8 cellular contexts compared by ENCODE assay signal in the genomic region with DNA sequence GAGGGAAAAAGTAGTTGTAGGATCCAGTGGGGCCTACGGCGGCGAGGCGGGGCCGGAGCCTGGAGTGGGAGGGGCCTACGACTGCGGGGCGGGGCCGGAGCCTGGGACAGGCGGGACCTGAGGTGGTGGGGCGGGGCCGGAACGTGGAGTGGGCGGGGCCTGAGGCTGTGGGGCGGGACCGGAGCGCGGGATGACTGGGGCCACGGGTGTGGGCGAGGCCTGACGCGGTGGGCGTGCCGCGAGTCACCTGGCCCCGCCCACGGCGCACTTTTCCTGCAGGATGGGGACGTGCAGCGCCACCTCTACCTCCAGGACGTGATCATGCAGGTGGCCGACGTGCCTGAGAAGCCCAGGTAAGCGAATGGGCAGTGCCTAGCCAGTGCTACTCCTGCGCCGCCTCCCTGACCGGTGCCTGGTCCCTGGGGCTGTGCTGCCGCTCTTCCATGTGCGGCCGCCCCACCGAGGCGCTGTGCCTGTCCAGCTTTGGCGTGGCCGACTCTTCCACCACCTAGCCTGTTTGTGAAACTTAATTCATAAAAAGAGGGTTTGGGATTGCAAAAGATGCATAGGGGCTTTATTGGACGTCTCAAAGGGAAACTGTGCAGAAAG. TPM values are rescaled to one million over a fixed set of nuclear protein-coding genes. Genes with fewer than 3 reads are reported as not detected.
A peak's percentile ranks its signal among the peaks of the same experiment; 100 is the strongest.
DNase-seq lines count a peak whose midpoint lies in the region; ATAC-seq and TF ChIP-seq lines count a peak whose summit lies in the region.

No MANE protein-coding gene starts in this region.

- H3K36me3 Mint-ChIP-seq in activated T-helper 17 cell treated with anti-CD3 and anti-CD28 coated beads, Interleukin-2, amount 50 U/mL, for 72 hours (ENCODE audit: low read depth), result peaks cover 49% of the 10 kb centered on the region
- H3K36me3 Mint-ChIP-seq in naive thymus-derived CD4-positive, alpha-beta T cell, result peaks cover 0 to 21% (median 7%) of the 10 kb centered on the region in 5 donors
- peaks cover 20 to 29% of the 10 kb centered on the region in 2 donors for H3K36me3 Mint-ChIP-seq in stimulated activated naive B cell treated with anti-CD40 and anti-IgM and Interleukin-4, amounts not matched to agents 10 μg/mL and 1 μg/mL and 100 μg/mL, for 72 hours

- H3K4me3 ChIP-seq in HUES64 (ENCODE audit: low read length), result peak overlapping the region; percentile 92
- H3K4me3 ChIP-seq in naive thymus-derived CD4-positive, alpha-beta T cell (ENCODE audit: low read length), result peak overlapping the region; percentile 66

- 26% methylated on average over 45 of the region's 45 CpGs for WGBS in HUES64

- CTCF ChIA-PET in naive thymus-derived CD4-positive, alpha-beta T cell (lab: Charles Lee), result interaction anchor here (0.9 to 1.0 kb wide), 2 partner anchors 10 to 21 kb away, joined by 3 read pairs; no protein-coding TSS in a partner anchor

- peak; percentile 93 for DNase-seq in D341Med (ENCODE audit: low spot score)
- DNase-seq in fibroblast of gingiva (ENCODE audit: low read depth), result peak; percentile 88
- peak; percentile 92 to 99 (median 95) for DNase-seq in naive thymus-derived CD4-positive, alpha-beta T cell
- DNase-seq in stimulated activated naive B cell treated with anti-CD40 and anti-IgM and Interleukin-4, amounts not matched to agents 10 μg/mL and 1 μg/mL and 100 μg/mL, for 72 hours, result peak; percentile 85

- no peaks in the 10 kb centered on the region for H3K27me3 Mint-ChIP-seq in activated T-helper 17 cell treated with anti-CD3 and anti-CD28 coated beads, Interleukin-2, amount 50 U/mL, for 72 hours
- H3K27me3 Mint-ChIP-seq in naive thymus-derived CD4-positive, alpha-beta T cell, result peaks cover 0 to 5% (median 0%) of the 10 kb centered on the region in 5 donors
- no peaks in the 10 kb centered on the region for H3K27me3 Mint-ChIP-seq in stimulated activated naive B cell treated with anti-CD40 and anti-IgM and Interleukin-4, amounts not matched to agents 10 μg/mL and 1 μg/mL and 100 μg/mL, for 72 hours

- no peak overlapping the region for H3K27ac Mint-ChIP-seq in activated T-helper 17 cell treated with anti-CD3 and anti-CD28 coated beads, Interleukin-2, amount 50 U/mL, for 72 hours
- H3K27ac Mint-ChIP-seq in naive thymus-derived CD4-positive, alpha-beta T cell, result peak overlapping the region in 8 of 9 donors; percentile 72 to 98 (median 88)
- H3K27ac Mint-ChIP-seq in stimulated activated naive B cell treated with anti-CD40 and anti-IgM and Interleukin-4, amounts not matched to agents 10 μg/mL and 1 μg/mL and 100 μg/mL, for 72 hours, result peak overlapping the region; percentile 94

- H3K36me3 ChIP-seq in HUES64 (ENCODE audit: insufficient read depth, low read length), result peaks cover 30% of the 10 kb centered on the region
- H3K36me3 ChIP-seq in naive thymus-derived CD4-positive, alpha-beta T cell (ENCODE audit: control insufficient read depth in 2 of 3, insufficient read depth in 3 of 3, low read length in 3 of 3), result peaks cover 8 to 48% (median 11%) of the 10 kb centered on the region in 3 experiments

- H3K27me3 ChIP-seq in HUES64 (ENCODE audit: insufficient read depth, low read length), result no peaks in the 10 kb centered on the region
- H3K27me3 ChIP-seq in naive thymus-derived CD4-positive, alpha-beta T cell (ENCODE audit: control insufficient read depth in 2 of 2, insufficient read depth in 2 of 2, low read length in 2 of 2), result no peaks in the 10 kb centered on the region

- H3K4me1 ChIP-seq in HUES64 (ENCODE audit: insufficient read depth, low read length), result no peaks in the 10 kb centered on the region
- peaks cover 8 to 10% of the 10 kb centered on the region in 2 donors for H3K4me1 ChIP-seq in naive thymus-derived CD4-positive, alpha-beta T cell (ENCODE audit: control insufficient read depth in 2 of 2, insufficient read depth in 2 of 2, low read length in 2 of 2)

- peaks cover 21% of the 10 kb centered on the region for H3K4me1 Mint-ChIP-seq in activated T-helper 17 cell treated with anti-CD3 and anti-CD28 coated beads, Interleukin-2, amount 50 U/mL, for 72 hours
- H3K4me1 Mint-ChIP-seq in naive thymus-derived CD4-positive, alpha-beta T cell, result peaks cover 12 to 39% (median 30%) of the 10 kb centered on the region in 7 donors
- peaks cover 22 to 44% of the 10 kb centered on the region in 2 donors for H3K4me1 Mint-ChIP-seq in stimulated activated naive B cell treated with anti-CD40 and anti-IgM and Interleukin-4, amounts not matched to agents 10 μg/mL and 1 μg/mL and 100 μg/mL, for 72 hours

- peak overlapping the region; percentile 93 for H3K9ac ChIP-seq in HUES64 (ENCODE audit: low read depth, low read length)

- peak overlapping the region; percentile 94 for H3K4me3 Mint-ChIP-seq in activated T-helper 17 cell treated with anti-CD3 and anti-CD28 coated beads, Interleukin-2, amount 50 U/mL, for 72 hours
- H3K4me3 Mint-ChIP-seq in naive thymus-derived CD4-positive, alpha-beta T cell, result peak overlapping the region; percentile 53 to 97 (median 77)
- peak overlapping the region; percentile 82 to 98 for H3K4me3 Mint-ChIP-seq in stimulated activated naive B cell treated with anti-CD40 and anti-IgM and Interleukin-4, amounts not matched to agents 10 μg/mL and 1 μg/mL and 100 μg/mL, for 72 hours

- H3K27ac ChIP-seq in HUES64 (ENCODE audit: low read depth, low read length), result peak overlapping the region; percentile 96
- H3K27ac ChIP-seq in naive thymus-derived CD4-positive, alpha-beta T cell (ENCODE audit: low read depth, low read length), result peak overlapping the region; percentile 100

- POLR2A ChIA-PET in naive thymus-derived CD4-positive, alpha-beta T cell (lab: Charles Lee), result no interaction called here

- peak; percentile 52 for ATAC-seq in GM21526 (IDR thresholded peaks at IDR 0.05; ENCODE audit: low FRiP score, unreplicated experiment)
- peak; percentile 85 for ATAC-seq in activated T-helper 17 cell treated with anti-CD3 and anti-CD28 coated beads, Interleukin-2, amount 50 U/mL, for 72 hours (replicated peaks)
- peak; percentile 90 for ATAC-seq in naive thymus-derived CD4-positive, alpha-beta T cell
- peak; percentile 76 to 87 for ATAC-seq in stimulated activated naive B cell treated with anti-CD40 and anti-IgM and Interleukin-4, amounts not matched to agents 10 μg/mL and 1 μg/mL and 100 μg/mL, for 72 hours (replicated peaks)

- intact Hi-C loops in naive thymus-derived CD4-positive, alpha-beta T cell (cut with micrococcal nuclease), result loop anchor here (1.0 to 10.0 kb wide), 15 partner anchors 9 to 1004 kb away; a partner anchor contains a TSS

- H3K9me3 ChIP-seq in HUES64 (ENCODE audit: insufficient read depth, low read depth, low read length), result no peaks in the 10 kb centered on the region
- no peaks in the 10 kb centered on the region for H3K9me3 ChIP-seq in naive thymus-derived CD4-positive, alpha-beta T cell (ENCODE audit: control insufficient read depth in 2 of 3, low read length in 3 of 3)

- no peaks in the 10 kb centered on the region for H3K9me3 Mint-ChIP-seq in activated T-helper 17 cell treated with anti-CD3 and anti-CD28 coated beads, Interleukin-2, amount 50 U/mL, for 72 hours
- peaks cover 0 to 8% (median 0%) of the 10 kb centered on the region in 11 donors for H3K9me3 Mint-ChIP-seq in naive thymus-derived CD4-positive, alpha-beta T cell
- H3K9me3 Mint-ChIP-seq in stimulated activated naive B cell treated with anti-CD40 and anti-IgM and Interleukin-4, amounts not matched to agents 10 μg/mL and 1 μg/mL and 100 μg/mL, for 72 hours, result no peaks in the 10 kb centered on the region

TF ChIP-seq in PFSK-1, 5 proteins besides CTCF, POLR2A, EP300 and RAD21:
- TF ChIP-seq FOXP2 (optimal IDR thresholded peaks at IDR 0.05; ENCODE audit: borderline replicate concordance, extremely low read depth, extremely low read length, insufficient read depth), result peak; percentile 7
- TF ChIP-seq SIN3A (IDR thresholded peaks at IDR 0.05; ENCODE audit: borderline replicate concordance, insufficient read depth, low read length), result no peak

RNA-seq across cellular contexts. Expression of a gene that starts 0.5 kb away (rescaled TPM):
- 45.1 TPM for polyA plus RNA-seq in HUES64 (2013, experiment 1 of 2)
- polyA plus RNA-seq in HUES64 (2013, experiment 2 of 2), result 35.7 TPM
- polyA plus RNA-seq in PFSK-1 (2012; ENCODE audit: insufficient read length, low read depth), result 48.9 TPM
- 10 to 100 TPM; 52.8 to 74.2 TPM for total RNA-seq in activated T-helper 17 cell treated with anti-CD3 and anti-CD28 coated beads, Interleukin-2, amount 50 U/mL, for 72 hours
- total RNA-seq in naive thymus-derived CD4-positive, alpha-beta T cell, result 10 to 100 TPM; 29.6 to 49.8 (median 32.8) TPM
- 10 to 100 TPM; 78.9 to 88.1 TPM for polyA plus RNA-seq in naive thymus-derived CD4-positive, alpha-beta T cell

RNA-seq across cellular contexts. Expression of a gene that starts 0.5 kb away (rescaled TPM):
- polyA plus RNA-seq in HUES64 (2013, experiment 1 of 2), result 40.0 TPM
- polyA plus RNA-seq in HUES64 (2013, experiment 2 of 2), result 39.0 TPM
- polyA plus RNA-seq in PFSK-1 (2012; ENCODE audit: insufficient read length, low read depth), result 40.1 TPM
- 10 to 100 TPM; 47.8 to 55.8 TPM for total RNA-seq in activated T-helper 17 cell treated with anti-CD3 and anti-CD28 coated beads, Interleukin-2, amount 50 U/mL, for 72 hours
- total RNA-seq in naive thymus-derived CD4-positive, alpha-beta T cell, result 10 to 100 TPM; 67.7 to 97.0 (median 69.5) TPM
- 10 to 100 TPM; 29.6 to 32.6 TPM for polyA plus RNA-seq in naive thymus-derived CD4-positive, alpha-beta T cell

RNA-seq across cellular contexts. Expression of a gene that starts 27.5 kb away (rescaled TPM):
- polyA plus RNA-seq in HUES64 (2013, experiment 1 of 2), result 0.65 TPM
- polyA plus RNA-seq in HUES64 (2013, experiment 2 of 2), result 0.70 TPM
- 0.46 TPM for polyA plus RNA-seq in PFSK-1 (2012; ENCODE audit: insufficient read length, low read depth)
- total RNA-seq in activated T-helper 17 cell treated with anti-CD3 and anti-CD28 coated beads, Interleukin-2, amount 50 U/mL, for 72 hours, result not detected
- 1 to 10 TPM in 4 of 5 experiments, not detected in 1; 1.5 to 5.1 (median 3.4) TPM for total RNA-seq in naive thymus-derived CD4-positive, alpha-beta T cell
- under 1 TPM; 0.33 to 0.91 TPM for polyA plus RNA-seq in naive thymus-derived CD4-positive, alpha-beta T cell

RNA-seq across cellular contexts. Expression of a gene that starts 32.5 kb away (rescaled TPM):
- polyA plus RNA-seq in HUES64 (2013, experiment 1 of 2), result 0.90 TPM
- polyA plus RNA-seq in HUES64 (2013, experiment 2 of 2), result 1.1 TPM
- polyA plus RNA-seq in PFSK-1 (2012; ENCODE audit: insufficient read length, low read depth), result 3.7 TPM
- 100 to 1,000 TPM in 1 of 2 donors, 10 to 100 TPM in 1; 83.7 to 336 TPM for total RNA-seq in activated T-helper 17 cell treated with anti-CD3 and anti-CD28 coated beads, Interleukin-2, amount 50 U/mL, for 72 hours
- 100 to 1,000 TPM in 2 of 5 experiments, 10 to 100 TPM in 3; 19.5 to 239 (median 87.6) TPM for total RNA-seq in naive thymus-derived CD4-positive, alpha-beta T cell
- 10 to 100 TPM; 22.7 to 27.8 TPM for polyA plus RNA-seq in naive thymus-derived CD4-positive, alpha-beta T cell

RNA-seq across cellular contexts. Expression of a gene that starts 38.0 kb away (rescaled TPM):
- polyA plus RNA-seq in HUES64 (2013, experiment 1 of 2), result 0.30 TPM
- not detected for polyA plus RNA-seq in HUES64 (2013, experiment 2 of 2)
- not detected for polyA plus RNA-seq in PFSK-1 (2012; ENCODE audit: insufficient read length, low read depth)
- total RNA-seq in activated T-helper 17 cell treated with anti-CD3 and anti-CD28 coated beads, Interleukin-2, amount 50 U/mL, for 72 hours, result not detected
- total RNA-seq in naive thymus-derived CD4-positive, alpha-beta T cell, result not detected
- not detected for polyA plus RNA-seq in naive thymus-derived CD4-positive, alpha-beta T cell

Comparison
In these comparisons a context has a peak if more than half of its experiments do, and no peak if none do; other contexts are left out.
1. Peak in every context shown above with its lines: DNase-seq, ATAC-seq, H3K4me3 ChIP-seq and H3K27ac ChIP-seq.